1 cellular context compared by ENCODE assay signal in the genomic region with DNA sequence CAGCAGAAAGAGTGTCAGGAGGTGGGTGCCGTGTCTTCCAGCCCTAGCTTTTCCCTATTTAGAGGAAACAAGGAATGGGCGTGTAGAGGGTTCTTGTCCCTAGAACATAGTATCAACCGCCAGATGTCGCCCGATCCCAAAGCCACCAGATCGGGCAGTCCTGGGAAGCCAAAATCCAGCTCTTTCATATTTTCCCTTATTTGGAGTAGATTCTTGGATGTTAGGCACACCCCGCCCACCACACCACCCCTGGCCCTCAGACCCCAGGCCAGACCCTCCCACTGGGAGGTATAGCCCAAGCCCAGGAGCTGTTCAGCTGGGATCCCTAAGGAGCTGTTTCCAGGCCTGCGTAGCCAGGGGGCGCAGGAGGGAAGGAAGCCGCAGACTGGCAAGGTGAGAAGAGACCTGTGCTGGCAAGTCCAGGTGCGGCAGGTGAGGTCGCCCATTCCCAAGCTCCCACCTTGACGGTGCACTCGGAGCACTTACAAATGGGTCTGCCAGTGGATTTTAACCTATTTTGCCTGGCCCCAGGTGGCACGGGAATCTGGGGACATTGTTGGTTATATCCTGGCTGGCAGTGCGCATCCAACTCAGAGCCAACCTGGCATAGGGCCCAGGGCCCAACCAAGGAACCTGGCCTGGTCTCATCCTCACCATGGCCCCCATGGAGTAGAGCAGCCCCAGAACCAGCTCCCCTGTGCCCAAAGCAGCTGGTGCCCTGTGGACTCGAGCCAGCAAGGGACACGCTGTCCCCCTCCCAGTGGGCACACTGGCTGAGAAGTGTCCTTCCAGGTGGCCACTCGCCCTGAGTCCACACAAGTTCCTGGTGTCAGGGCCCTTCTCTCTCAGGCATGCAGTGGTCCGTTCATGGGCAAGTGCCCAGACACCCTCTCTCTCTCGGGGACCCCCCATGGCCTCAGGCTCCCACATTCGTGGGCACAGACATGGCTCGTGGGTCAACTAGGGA.
A peak's percentile ranks its signal among the peaks of the same experiment; 100 is the strongest.
TF ChIP-seq lines count a peak whose summit lies in the region.

No MANE protein-coding gene starts in this region.

TF ChIP-seq in HCT116, 20 proteins besides CTCF, POLR2A, EP300 and RAD21:
- no peak for TF ChIP-seq CEBPB (IDR thresholded peaks at IDR 0.05; ENCODE audit: low read depth)
- TF ChIP-seq POLR2AphosphoS5 (IDR thresholded peaks at IDR 0.05; ENCODE audit: low read depth, low read length), result peak; percentile 60
